ENCODE assay signal across 22 cellular contexts in genomic region chr2:76298022-76298421, GRCh38.
DNase-seq lines count a peak whose midpoint lies in the region; ATAC-seq, FAIRE-seq and TF ChIP-seq lines count a peak whose summit lies in the region.
"Had no signal": no experiment of that assay in that cellular context is flagged by ENCODE, and none has a peak within 500 bp of the region (broad histone marks: within the 10 kb centered on the region; RNA-seq: fewer than 3 reads in every experiment).

No MANE protein-coding gene starts in this region.

- no peak overlapping the region for H3K27ac Mint-ChIP-seq in activated CD8-positive, alpha-beta T cell treated with anti-CD3 and anti-CD28 coated beads, Interleukin-2, amount 10 ng/mL, durations not matched to agents 7 days and 5 days
- H3K27ac Mint-ChIP-seq: CD4-positive, alpha-beta memory T cell; GM23338; HFFc6 had no signal

- H3K56ac ChIP-seq in mesendoderm (ENCODE audit: low read length) = no peak overlapping the region

- H3K79me2 ChIP-seq in mesendoderm (ENCODE audit: control insufficient read depth, insufficient read depth, low read length) = no peaks in the 10 kb centered on the region

- H3K18ac ChIP-seq in mesendoderm (ENCODE audit: low read length) = no peak overlapping the region

- no peaks in the 10 kb centered on the region for H3K79me1 ChIP-seq in mesendoderm (ENCODE audit: low read length)

- H3K36me3 ChIP-seq in mesendoderm (ENCODE audit: control insufficient read depth, insufficient read depth, low read length) (no peaks in the 10 kb centered on the region), kidney (ENCODE audit: control insufficient read depth in 1 of 2, insufficient read depth in 2 of 2, low read length in 2 of 2) (no peaks in the 10 kb centered on the region)
- H3K36me3 ChIP-seq: HAP-1 had no signal

- no peaks in the 10 kb centered on the region for H3K27me3 Mint-ChIP-seq in activated CD8-positive, alpha-beta T cell treated with anti-CD3 and anti-CD28 coated beads, Interleukin-2, amount 10 ng/mL, durations not matched to agents 7 days and 5 days (ENCODE audit: low read depth)
- H3K27me3 Mint-ChIP-seq: CD4-positive, alpha-beta memory T cell had no signal

- H4K5ac ChIP-seq in mesendoderm (ENCODE audit: low read length) = no peak overlapping the region

- H3K4me3 ChIP-seq in A549 = no peak overlapping the region
- no peak overlapping the region for H3K4me3 ChIP-seq in epithelial cell of esophagus (ENCODE audit: low read length)
- H3K4me3 ChIP-seq in mesendoderm (ENCODE audit: low read length) = no peak overlapping the region
- no peak overlapping the region for H3K4me3 ChIP-seq in kidney (ENCODE audit: low read length in 2 of 2)
- H3K4me3 ChIP-seq: GM23338, HAP-1 had no signal

- H3K4ac ChIP-seq in mesendoderm (ENCODE audit: low read depth, low read length) = no peak overlapping the region

- TF ChIP-seq RAD21 in A549 (conservative IDR thresholded peaks at IDR 0.05 in 1 of 2, IDR thresholded peaks at IDR 0.05 in 1 of 2) = no peak

- H2BK15ac ChIP-seq in mesendoderm (replicated peaks; ENCODE audit: low read depth) = peak overlapping the region; percentile 36

- no peak overlapping the region for H3K9ac ChIP-seq in mesendoderm (ENCODE audit: low read length)
- H3K9ac ChIP-seq in kidney (ENCODE audit: low read length in 2 of 2) = no peak overlapping the region

- H2BK120ac ChIP-seq in mesendoderm (ENCODE audit: low read depth, low read length) = no peak overlapping the region

- H4K8ac ChIP-seq in mesendoderm (ENCODE audit: low read depth, low read length) = no peak overlapping the region

- H3K9me3 Mint-ChIP-seq in activated CD8-positive, alpha-beta T cell treated with anti-CD3 and anti-CD28 coated beads, Interleukin-2, amount 10 ng/mL, durations not matched to agents 7 days and 5 days (ENCODE audit: insufficient read depth) = peaks cover 1% of the 10 kb centered on the region
- H3K9me3 Mint-ChIP-seq: GM23338 had no signal

- POLR2A ChIA-PET in A549 (lab: Yijun Ruan, JAX) = no interaction called here
- POLR2A ChIA-PET in activated CD8-positive, alpha-beta T cell treated with anti-CD3 and anti-CD28 coated beads, Interleukin-2, amount 10 ng/mL, durations not matched to agents 7 days and 5 days (lab: Charles Lee) = no interaction called here

- no peak overlapping the region for H3K27ac ChIP-seq in A549
- H3K27ac ChIP-seq in mesendoderm (ENCODE audit: low read depth, low read length) = no peak overlapping the region
- H3K27ac ChIP-seq in kidney (ENCODE audit: low read depth in 2 of 2, low read length in 2 of 2) = no peak overlapping the region

- H2AK5ac ChIP-seq in mesendoderm (ENCODE audit: low read length) = no peak overlapping the region

- no peak for DNase-seq in A549 (ENCODE audit: low read depth in 1 of 2, low spot score in 1 of 2)
- peak; percentile 84 for DNase-seq in NCI-H526 treated with DMSO at 0.1 percent for 48 hours (lab: John Stamatoyannopoulos, UW)
- peak; percentile 12 for DNase-seq in epithelial cell of esophagus (ENCODE audit: low read depth)
- no peak for DNase-seq in mesendoderm
- no peak for DNase-seq in activated CD8-positive, alpha-beta T cell treated with anti-CD3 and anti-CD28 coated beads, Interleukin-2, amount 10 ng/mL, durations not matched to agents 7 days and 5 days
- DNase-seq in erythroblast (lab: John Stamatoyannopoulos, UW) = no peak
- DNase-seq in urothelium cell line (ENCODE audit: low spot score) = no peak
- no peak for DNase-seq in kidney
- DNase-seq: 8988T; C1 segment of cervical spinal cord; Calu3; CD4-positive, alpha-beta memory T cell; COR-L47; DMS53; DMS79 treated with DMSO at 0.1 percent for 48 hours; GF-D8; HFFc6 had no signal

- TF ChIP-seq POLR2A in A549 (IDR thresholded peaks at IDR 0.05; ENCODE audit: low read length) = no peak
- TF ChIP-seq POLR2A in erythroblast (IDR thresholded peaks at IDR 0.05; ENCODE audit: low read length) = no peak

- no peaks in the 10 kb centered on the region for H3K4me1 Mint-ChIP-seq in activated CD8-positive, alpha-beta T cell treated with anti-CD3 and anti-CD28 coated beads, Interleukin-2, amount 10 ng/mL, durations not matched to agents 7 days and 5 days (ENCODE audit: low read depth)
- H3K4me1 Mint-ChIP-seq: CD4-positive, alpha-beta memory T cell had no signal

- H3K36me3 Mint-ChIP-seq in activated CD8-positive, alpha-beta T cell treated with anti-CD3 and anti-CD28 coated beads, Interleukin-2, amount 10 ng/mL, durations not matched to agents 7 days and 5 days (ENCODE audit: low read depth) = no peaks in the 10 kb centered on the region
- H3K36me3 Mint-ChIP-seq: CD4-positive, alpha-beta memory T cell had no signal

- H3K9me3 ChIP-seq in A549 (peaks cover 5% of the 10 kb centered on the region; the same call in 1 of the 3 replicates), kidney (ENCODE audit: control insufficient read depth in 1 of 2, low read length in 2 of 2) (no peaks in the 10 kb centered on the region)
- H3K9me3 ChIP-seq: HAP-1 had no signal

- no peak for TF ChIP-seq EP300 in A549 (IDR thresholded peaks at IDR 0.05)

- no peak overlapping the region for H2BK5ac ChIP-seq in mesendoderm (ENCODE audit: low read length)

- TF ChIP-seq CTCF in A549 (IDR thresholded peaks at IDR 0.05) (no peak), epithelial cell of esophagus (IDR thresholded peaks at IDR 0.05; ENCODE audit: insufficient read depth, low read depth, low read length, missing control alignments) (no peak), kidney (IDR thresholded peaks at IDR 0.05; ENCODE audit: borderline replicate concordance, extremely low read depth, insufficient read depth) (no peak)

- H3K4me3 Mint-ChIP-seq in activated CD8-positive, alpha-beta T cell treated with anti-CD3 and anti-CD28 coated beads, Interleukin-2, amount 10 ng/mL, durations not matched to agents 7 days and 5 days = no peak overlapping the region
- H3K4me3 Mint-ChIP-seq: CD4-positive, alpha-beta memory T cell; GM23338; HFFc6 had no signal

- FAIRE-seq in A549 (lab: Jason Lieb, UNC) = peak; percentile 23
- no peak for FAIRE-seq in urothelium cell line (lab: Jason Lieb, UNC)
- no peak for FAIRE-seq in kidney (lab: Jason Lieb, UNC)
- FAIRE-seq: GM12891, GM18507, H54 had no signal

- no peak overlapping the region for H3K4me2 ChIP-seq in A549
- no peak overlapping the region for H3K4me2 ChIP-seq in mesendoderm (ENCODE audit: low read length)
- H3K4me2 ChIP-seq: GM23338 had no signal

- H3K23ac ChIP-seq in mesendoderm (ENCODE audit: low read length) = no peak overlapping the region

- intact Hi-C loops in kidney (cut with DNase I) = no loop called here

- ATAC-seq in A549 = no peak
- no peak for ATAC-seq in activated CD8-positive, alpha-beta T cell treated with anti-CD3 and anti-CD28 coated beads, Interleukin-2, amount 10 ng/mL, durations not matched to agents 7 days and 5 days
- ATAC-seq: GM23338 had no signal

- no peaks in the 10 kb centered on the region for H3K27me3 ChIP-seq in mesendoderm (ENCODE audit: insufficient read depth, low read length, poor library complexity)

- CTCF ChIA-PET in A549 (lab: Yijun Ruan, JAX) = no interaction called here
- CTCF ChIA-PET in activated CD8-positive, alpha-beta T cell treated with anti-CD3 and anti-CD28 coated beads, Interleukin-2, amount 10 ng/mL, durations not matched to agents 7 days and 5 days (lab: Charles Lee) = no interaction called here

- H3K4me1 ChIP-seq in A549 (no peaks in the 10 kb centered on the region), mesendoderm (ENCODE audit: control insufficient read depth, low read depth, low read length) (no peaks in the 10 kb centered on the region), kidney (ENCODE audit: control insufficient read depth in 1 of 2, insufficient read depth in 1 of 2, low read depth in 1 of 2, low read length in 2 of 2) (no peaks in the 10 kb centered on the region)
- H3K4me1 ChIP-seq: HAP-1 had no signal

TF ChIP-seq in A549, 52 proteins besides CTCF, POLR2A, EP300 and RAD21:
- TF ChIP-seq RNF2 (IDR thresholded peaks at IDR 0.05; ENCODE audit: borderline replicate concordance, low read depth) = no peak

Comparison
In these comparisons a context has a peak if more than half of its experiments do, and no peak if none do; other contexts are left out.
1. DNase-seq: peak in NCI-H526 treated with DMSO at 0.1 percent for 48 hours (single experiment) and epithelial cell of esophagus (single experiment); none in A549 (0 of 2), mesendoderm (single experiment), activated CD8-positive, alpha-beta T cell treated with anti-CD3 and anti-CD28 coated beads, Interleukin-2, amount 10 ng/mL, durations not matched to agents 7 days and 5 days (single experiment), erythroblast (0 of 2), urothelium cell line (single experiment) and kidney (single experiment).